ENCODE assay signal across 25 cellular contexts in genomic region chr9:91766301-91766700, GRCh38.
DNase-seq lines count a peak whose midpoint lies in the region; FAIRE-seq and TF ChIP-seq lines count a peak whose summit lies in the region.
"Had no signal": no experiment of that assay in that cellular context is flagged by ENCODE, and none has a peak within 500 bp of the region (broad histone marks: within the 10 kb centered on the region; RNA-seq: fewer than 3 reads in every experiment).

No MANE protein-coding gene starts in this region.

- TF ChIP-seq CTCF in A673 (conservative IDR thresholded peaks at IDR 0.05; ENCODE audit: low read depth, low read length) (no peak), nephron progenitor cell (IDR thresholded peaks at IDR 0.05) (no peak)

- peaks cover 17% of the 10 kb centered on the region for H3K27me3 ChIP-seq in A673 (replicated peaks; ENCODE audit: insufficient read depth, low read depth, low read length, poor library complexity)
- no peaks in the 10 kb centered on the region for H3K27me3 ChIP-seq in MG63
- H3K27me3 ChIP-seq: BLaER1 had no signal

- H3K36me3 ChIP-seq in A673 (ENCODE audit: insufficient read depth, low read length, poor library complexity, severe bottlenecking) (no peaks in the 10 kb centered on the region), MG63 (no peaks in the 10 kb centered on the region)
- H3K36me3 ChIP-seq: BLaER1, SJCRH30 had no signal

- H3K9me3 Mint-ChIP-seq in dendritic cell treated with granulocyte-macrophage colony-stimulating factor and Interleukin-4, amounts not matched to agents 40 ng/mL and 50 ng/mL, for 4 days: peaks cover 11% of the 10 kb centered on the region
- peaks cover 56% of the 10 kb centered on the region for H3K9me3 Mint-ChIP-seq in nephron progenitor cell

- POLR2A ChIA-PET in A673 (lab: Charles Lee; ENCODE audit: low non-redundant PET): no interaction called here

- peaks cover 32% of the 10 kb centered on the region for H3K27me3 Mint-ChIP-seq in dendritic cell treated with granulocyte-macrophage colony-stimulating factor and Interleukin-4, amounts not matched to agents 40 ng/mL and 50 ng/mL, for 4 days
- peaks cover 3% of the 10 kb centered on the region for H3K27me3 Mint-ChIP-seq in nephron progenitor cell (ENCODE audit: low read depth, poor library complexity)

- H3K36me3 Mint-ChIP-seq in dendritic cell treated with granulocyte-macrophage colony-stimulating factor and Interleukin-4, amounts not matched to agents 40 ng/mL and 50 ng/mL, for 4 days (ENCODE audit: low read depth): no peaks in the 10 kb centered on the region
- H3K36me3 Mint-ChIP-seq in nephron progenitor cell (ENCODE audit: low read depth): peaks cover 75% of the 10 kb centered on the region
- H3K36me3 Mint-ChIP-seq: CD4-positive, CD25-positive, alpha-beta regulatory T cell; T-cell had no signal

- H3K4me1 Mint-ChIP-seq in dendritic cell treated with granulocyte-macrophage colony-stimulating factor and Interleukin-4, amounts not matched to agents 40 ng/mL and 50 ng/mL, for 4 days (ENCODE audit: low read depth): peaks cover 46% of the 10 kb centered on the region
- H3K4me1 Mint-ChIP-seq in nephron progenitor cell: peaks cover 23% of the 10 kb centered on the region
- H3K4me1 Mint-ChIP-seq: CD4-positive, CD25-positive, alpha-beta regulatory T cell; T-cell had no signal

- FAIRE-seq in HTR-8/SVneo (lab: Jason Lieb, UNC): no peak
- FAIRE-seq: GM12878, HepG2 had no signal

- CTCF ChIA-PET in A673 (lab: Charles Lee): interaction anchor here (1.0 kb wide), 1 partner anchor 8 kb away, joined by 3 read pairs; no protein-coding TSS in a partner anchor

- in situ Hi-C loops in G401 (cut with HindIII; ENCODE audit: low sequenced_read_pairs): no loop called here

- no TSS peak for BruUV-seq in A673 (replicated peaks; lab: Mats Ljungman, UMichigan)

- no peak overlapping the region for H3K4me3 ChIP-seq in A673 (ENCODE audit: low read depth, low read length, poor library complexity, severe bottlenecking)
- no peak overlapping the region for H3K4me3 ChIP-seq in MG63
- H3K4me3 ChIP-seq: BLaER1, GM12878, PC-9, SJCRH30 had no signal

- no peak overlapping the region for H3K4me3 Mint-ChIP-seq in dendritic cell treated with granulocyte-macrophage colony-stimulating factor and Interleukin-4, amounts not matched to agents 40 ng/mL and 50 ng/mL, for 4 days
- no peak overlapping the region for H3K4me3 Mint-ChIP-seq in nephron progenitor cell
- H3K4me3 Mint-ChIP-seq: CD4-positive, CD25-positive, alpha-beta regulatory T cell; T-cell had no signal

- no peak overlapping the region for H3K27ac ChIP-seq in A673 (ENCODE audit: low read depth, low read length, poor library complexity, severe bottlenecking)
- H3K27ac ChIP-seq: BLaER1, PC-9, SJCRH30 had no signal

- H3K27ac Mint-ChIP-seq in dendritic cell treated with granulocyte-macrophage colony-stimulating factor and Interleukin-4, amounts not matched to agents 40 ng/mL and 50 ng/mL, for 4 days: peak overlapping the region; percentile 65
- peak overlapping the region; percentile 89 for H3K27ac Mint-ChIP-seq in nephron progenitor cell
- H3K27ac Mint-ChIP-seq: CD4-positive, CD25-positive, alpha-beta regulatory T cell; T-cell had no signal

- H3K4me1 ChIP-seq in A673 (ENCODE audit: insufficient read depth, low read length, poor library complexity, severe bottlenecking): peaks cover 14% of the 10 kb centered on the region
- H3K4me1 ChIP-seq: BLaER1, SJCRH30 had no signal

- peaks cover 11% of the 10 kb centered on the region for H3K9me3 ChIP-seq in A673 (ENCODE audit: low read depth, low read length, poor library complexity, severe bottlenecking)
- peaks cover 6% of the 10 kb centered on the region for H3K9me3 ChIP-seq in MG63
- H3K9me3 ChIP-seq: SJCRH30 had no signal

- DNase-seq in A673 (ENCODE audit: low spot score) (peak; percentile 83), NCI-H1092 treated with DMSO at 0.1 percent for 48 hours (lab: John Stamatoyannopoulos, UW) (peak; percentile 69), nephron progenitor cell (no peak), G401 (ENCODE audit: low spot score) (no peak), MG63 (no peak), D341Med (ENCODE audit: low spot score) (no peak), HTR-8/SVneo (ENCODE audit: insufficient read length, low spot score) (no peak)
- DNase-seq: CD4-positive, CD25-positive, alpha-beta regulatory T cell; GDM1; H7; Karpas-422; NCI-H1105 treated with DMSO at 0.1 percent for 48 hours; NCI-H1694; NCI-H2029 treated with DMSO at 0.1 percent for 48 hours; NCI-H2171; NCI-H226; NCI-H510A; NCI-H774; PC-9; SJCRH30; T-cell had no signal

- intact Hi-C loops in A673 (cut with micrococcal nuclease; ENCODE audit: unreplicated experiment): no loop called here
- intact Hi-C loops in dendritic cell treated with granulocyte-macrophage colony-stimulating factor and Interleukin-4, amounts not matched to agents 40 ng/mL and 50 ng/mL, for 4 days (cut with micrococcal nuclease): no loop called here

Comparison
In these comparisons a context has a peak if more than half of its experiments do, and no peak if none do; other contexts are left out.
1. DNase-seq: peak in A673 (single experiment) and NCI-H1092 treated with DMSO at 0.1 percent for 48 hours (single experiment); none in nephron progenitor cell (single experiment), G401 (single experiment), MG63 (single experiment), D341Med (single experiment) and HTR-8/SVneo (single experiment).